In genomic region chr1:151327903-151328674, GRCh38 we compare ENCODE assay signal across 8 cellular contexts. TPM values are rescaled to one million over a fixed set of nuclear protein-coding genes. Genes with fewer than 3 reads are reported as not detected.
DNase-seq lines count a peak whose midpoint lies in the region; ATAC-seq and TF ChIP-seq lines count a peak whose summit lies in the region.

No MANE protein-coding gene starts in this region.

- peaks cover 20% of the 10 kb centered on the region for H3K36me3 Mint-ChIP-seq in activated CD8-positive, alpha-beta memory T cell treated with anti-CD3 and anti-CD28 coated beads, Interleukin-2, amount 10 ng/mL, durations not matched to agents 7 days and 5 days
- peaks cover 2% of the 10 kb centered on the region for H3K36me3 Mint-ChIP-seq in activated naive CD8-positive, alpha-beta T cell

- H3K4me1 ChIP-seq in hepatocyte (ENCODE audit: insufficient read depth): peaks cover 18% of the 10 kb centered on the region
- peaks cover 25% of the 10 kb centered on the region for H3K4me1 ChIP-seq in skeletal muscle satellite cell (ENCODE audit: control insufficient read depth, insufficient read depth, low read length)

- H3K27ac Mint-ChIP-seq in activated CD8-positive, alpha-beta memory T cell treated with anti-CD3 and anti-CD28 coated beads, Interleukin-2, amount 10 ng/mL, durations not matched to agents 7 days and 5 days: peak overlapping the region; percentile 93
- H3K27ac Mint-ChIP-seq in activated naive CD8-positive, alpha-beta T cell: peak overlapping the region; percentile 98

- no peaks in the 10 kb centered on the region for H4K20me1 ChIP-seq in hepatocyte (ENCODE audit: insufficient read depth, poor library complexity, severe bottlenecking)

- H3K27me3 ChIP-seq in hepatocyte (no peaks in the 10 kb centered on the region), skeletal muscle satellite cell (ENCODE audit: control insufficient read depth, insufficient read depth, low read length) (no peaks in the 10 kb centered on the region)

- H3K4me3 ChIP-seq in hepatocyte (peak overlapping the region; percentile 20), skeletal muscle satellite cell (ENCODE audit: low read length) (peak overlapping the region; percentile 77)

- H3K9me3 ChIP-seq in hepatocyte (ENCODE audit: low read depth): no peaks in the 10 kb centered on the region
- no peaks in the 10 kb centered on the region for H3K9me3 ChIP-seq in skeletal muscle satellite cell (replicated peaks; ENCODE audit: low read length)

- H3K9me2 ChIP-seq in hepatocyte (replicated peaks; ENCODE audit: insufficient read depth): no peaks in the 10 kb centered on the region

- H3K9ac ChIP-seq in skeletal muscle satellite cell (ENCODE audit: low read depth, low read length): peak overlapping the region; percentile 99

- H3K4me2 ChIP-seq in hepatocyte (peak overlapping the region; percentile 79), skeletal muscle satellite cell (ENCODE audit: low read length) (peak overlapping the region; percentile 96)

- H3K36me3 ChIP-seq in hepatocyte (replicated peaks; ENCODE audit: insufficient read depth, low read depth) (no peaks in the 10 kb centered on the region), skeletal muscle satellite cell (ENCODE audit: insufficient read depth, low read length) (peaks cover 10% of the 10 kb centered on the region)

- peak overlapping the region; percentile 96 for H3K27ac ChIP-seq in hepatocyte

- peak; percentile 25 for ATAC-seq in activated CD8-positive, alpha-beta memory T cell treated with anti-CD3 and anti-CD28 coated beads, Interleukin-2, amount 10 ng/mL, durations not matched to agents 7 days and 5 days
- peak; percentile 17 for ATAC-seq in HG03571 (IDR thresholded peaks at IDR 0.05; ENCODE audit: unreplicated experiment)
- ATAC-seq in HG02870 (IDR thresholded peaks at IDR 0.05; ENCODE audit: unreplicated experiment): no peak

- DNase-seq in activated CD8-positive, alpha-beta memory T cell treated with anti-CD3 and anti-CD28 coated beads, Interleukin-2, amount 10 ng/mL, durations not matched to agents 7 days and 5 days: peak; percentile 45
- DNase-seq in activated CD8-positive, alpha-beta memory T cell treated with anti-CD3 and anti-CD28 coated beads, Interleukin-2, amount 50 U/mL, for 4 hours: no peak
- DNase-seq in hepatocyte (ENCODE audit: low spot score): no peak
- DNase-seq in posterior vena cava (ENCODE audit: low spot score): no peak

- no peaks in the 10 kb centered on the region for H3K9me3 Mint-ChIP-seq in activated CD8-positive, alpha-beta memory T cell treated with anti-CD3 and anti-CD28 coated beads, Interleukin-2, amount 10 ng/mL, durations not matched to agents 7 days and 5 days (ENCODE audit: low read depth)
- H3K9me3 Mint-ChIP-seq in activated naive CD8-positive, alpha-beta T cell (ENCODE audit: low read depth): no peaks in the 10 kb centered on the region

- intact Hi-C loops in posterior vena cava (cut with DNase I): no loop called here

- peaks cover 40% of the 10 kb centered on the region for H3K79me2 ChIP-seq in hepatocyte

- no peak for TF ChIP-seq CTCF in hepatocyte (IDR thresholded peaks at IDR 0.05; ENCODE audit: poor library complexity)

- H3K4me3 Mint-ChIP-seq in activated CD8-positive, alpha-beta memory T cell treated with anti-CD3 and anti-CD28 coated beads, Interleukin-2, amount 10 ng/mL, durations not matched to agents 7 days and 5 days: peak overlapping the region; percentile 91
- peak overlapping the region; percentile 99 for H3K4me3 Mint-ChIP-seq in activated naive CD8-positive, alpha-beta T cell

- peaks cover 31% of the 10 kb centered on the region for H3K4me1 Mint-ChIP-seq in activated CD8-positive, alpha-beta memory T cell treated with anti-CD3 and anti-CD28 coated beads, Interleukin-2, amount 10 ng/mL, durations not matched to agents 7 days and 5 days
- H3K4me1 Mint-ChIP-seq in activated naive CD8-positive, alpha-beta T cell (ENCODE audit: low read depth): peaks cover 33% of the 10 kb centered on the region

- WGBS in hepatocyte (ENCODE audit: low lambda C conversion rate, missing lambda C conversion rate): 22% methylated on average over 34 of the region's 34 CpGs

- CTCF ChIA-PET in activated CD8-positive, alpha-beta memory T cell treated with anti-CD3 and anti-CD28 coated beads, Interleukin-2, amount 10 ng/mL, durations not matched to agents 7 days and 5 days (lab: Charles Lee): interaction anchor here (1.1 to 11.1 kb wide), 9 partner anchors 11 to 76 kb away, joined by 3 to 97 read pairs (median 11); partner anchors contain the start of gene ZNF687

- peak overlapping the region; percentile 86 for H2AFZ ChIP-seq in hepatocyte

- no peaks in the 10 kb centered on the region for H3K27me3 Mint-ChIP-seq in activated CD8-positive, alpha-beta memory T cell treated with anti-CD3 and anti-CD28 coated beads, Interleukin-2, amount 10 ng/mL, durations not matched to agents 7 days and 5 days
- no peaks in the 10 kb centered on the region for H3K27me3 Mint-ChIP-seq in activated naive CD8-positive, alpha-beta T cell

RNA-seq across cellular contexts. Expression of gene PI4KB, which starts 0.9 kb away (rescaled TPM):
- total RNA-seq in activated CD8-positive, alpha-beta memory T cell treated with anti-CD3 and anti-CD28 coated beads, Interleukin-2, amount 10 ng/mL, durations not matched to agents 7 days and 5 days: 10 to 100 TPM; 68.5 to 73.9 TPM
- 42.1 and 49.9 TPM in 2 replicates for total RNA-seq in hepatocyte
- 55.1 and 60.4 TPM in 2 replicates for polyA plus RNA-seq in hepatocyte
- 38.3 and 43.2 TPM in 2 replicates for total RNA-seq in skeletal muscle satellite cell (2012; rRNA removed)
- 10 to 100 TPM; 51.9 to 58.7 TPM for total RNA-seq in posterior vena cava

RNA-seq across cellular contexts. Expression of gene RFX5, which starts 19.0 kb away (rescaled TPM):
- 100 to 1,000 TPM; 109 to 139 TPM for total RNA-seq in activated CD8-positive, alpha-beta memory T cell treated with anti-CD3 and anti-CD28 coated beads, Interleukin-2, amount 10 ng/mL, durations not matched to agents 7 days and 5 days
- total RNA-seq in hepatocyte (43.0 and 48.8 TPM in 2 replicates), posterior vena cava (10 to 100 TPM; 26.0 to 31.1 TPM)
- polyA plus RNA-seq in hepatocyte: 14.1 and 18.0 TPM in 2 replicates
- 19.2 and 34.5 TPM in 2 replicates for total RNA-seq in skeletal muscle satellite cell (2012; rRNA removed)

RNA-seq across cellular contexts. Expression of gene SELENBP1, which starts 44.4 kb away (rescaled TPM):
- total RNA-seq in activated CD8-positive, alpha-beta memory T cell treated with anti-CD3 and anti-CD28 coated beads, Interleukin-2, amount 10 ng/mL, durations not matched to agents 7 days and 5 days: not detected
- total RNA-seq in hepatocyte (49.1 and 63.9 TPM in 2 replicates), posterior vena cava (10 to 100 TPM; 14.9 to 50.4 TPM)
- 86.4 and 101 TPM in 2 replicates for polyA plus RNA-seq in hepatocyte
- 21.4 and 25.9 TPM in 2 replicates for total RNA-seq in skeletal muscle satellite cell (2012; rRNA removed)

RNA-seq across cellular contexts. Expression of gene ZNF687, which starts 46.0 kb away (rescaled TPM):
- total RNA-seq in activated CD8-positive, alpha-beta memory T cell treated with anti-CD3 and anti-CD28 coated beads, Interleukin-2, amount 10 ng/mL, durations not matched to agents 7 days and 5 days: 10 to 100 TPM; 29.9 to 35.7 TPM
- total RNA-seq in hepatocyte (16.8 and 19.9 TPM in 2 replicates), posterior vena cava (10 to 100 TPM; 16.7 to 17.1 TPM)
- polyA plus RNA-seq in hepatocyte: 3.6 and 4.3 TPM in 2 replicates
- total RNA-seq in skeletal muscle satellite cell (2012; rRNA removed): 9.9 and 11.6 TPM in 2 replicates

Comparison
In these comparisons a context has a peak if more than half of its experiments do, and no peak if none do; other contexts are left out.
1. RNA of gene SELENBP1, which starts 44.4 kb away (total RNA-seq): 49.1 to 63.9 TPM in hepatocyte and 14.9 to 50.4 TPM in posterior vena cava; not detected in activated CD8-positive, alpha-beta memory T cell treated with anti-CD3 and anti-CD28 coated beads, Interleukin-2, amount 10 ng/mL, durations not matched to agents 7 days and 5 days; every median in the first group is over 10 times any median in the second.